In genomic region chr1:234925440-234926251, GRCh38 we compare ENCODE assay signal across 9 cellular contexts.
DNase-seq lines count a peak whose midpoint lies in the region; ATAC-seq, FAIRE-seq and TF ChIP-seq lines count a peak whose summit lies in the region.
"Had no signal": no experiment of that assay in that cellular context is flagged by ENCODE, and none has a peak within 500 bp of the region (broad histone marks: within the 10 kb centered on the region; RNA-seq: fewer than 3 reads in every experiment).

No MANE protein-coding gene starts in this region.

- H3K36me3 ChIP-seq in pancreas, result no peaks in the 10 kb centered on the region

- H3K4me1 ChIP-seq in pancreas, result peaks cover 4 to 29% (median 10%) of the 10 kb centered on the region in 3 donors

- peak; percentile 93 for DNase-seq in AG08395 (ENCODE audit: low spot score)
- peak; percentile 48 for DNase-seq in activated CD8-positive, alpha-beta memory T cell treated with anti-CD3 and anti-CD28 coated beads, Interleukin-2, amount 50 U/mL, for 48 hours
- peak; percentile 45 for DNase-seq in globus pallidus (ENCODE audit: low spot score)
- peak in 1 of 6 donors; percentile 52 for DNase-seq in pancreas
- DNase-seq in stimulated activated CD4-positive, alpha-beta T cell treated with anti-CD3 and anti-CD28 coated beads, Interleukin-2, amount 100 ng/mL, for 48 hours, result no peak

- peak overlapping the region in 2 of 4 donors; percentile 34 to 53 for H3K27ac ChIP-seq in pancreas

- no peaks in the 10 kb centered on the region for H3K27me3 ChIP-seq in pancreas

- FAIRE-seq in pancreas (lab: Jason Lieb, UNC), result no peak
- FAIRE-seq: islet of Langerhans had no signal

- TF ChIP-seq CTCF in pancreas (IDR thresholded peaks at IDR 0.05), result no peak

- no peak overlapping the region for H3K4me3 ChIP-seq in pancreas

- ATAC-seq in HG03442 (IDR thresholded peaks at IDR 0.05; ENCODE audit: unreplicated experiment), result peak; percentile 8
- peak; percentile 48 to 81 (median 74) for ATAC-seq in pancreas
- ATAC-seq in HG03520 (IDR thresholded peaks at IDR 0.05; ENCODE audit: unreplicated experiment), result no peak
- no peak for ATAC-seq in GM21526 (IDR thresholded peaks at IDR 0.05; ENCODE audit: low FRiP score, unreplicated experiment)

- intact Hi-C loops in pancreas (cut with DNase I), result no loop called here

- 43 to 49% methylated on average over 7 of the region's 7 CpGs for WGBS in pancreas, 2 donors

- no peaks in the 10 kb centered on the region for H3K9me3 ChIP-seq in pancreas

Comparison
In these comparisons a context has a peak if more than half of its experiments do, and no peak if none do; other contexts are left out.
1. DNase-seq: peak in AG08395 (single experiment), activated CD8-positive, alpha-beta memory T cell treated with anti-CD3 and anti-CD28 coated beads, Interleukin-2, amount 50 U/mL, for 48 hours (single experiment) and globus pallidus (single experiment); none in stimulated activated CD4-positive, alpha-beta T cell treated with anti-CD3 and anti-CD28 coated beads, Interleukin-2, amount 100 ng/mL, for 48 hours (0 of 2).
2. ATAC-seq: peak in HG03442 (single experiment) and pancreas (4 of 4); none in HG03520 (single experiment) and GM21526 (single experiment).